Comparison of ENCODE assay signal across 1 cellular context in the genomic region with DNA sequence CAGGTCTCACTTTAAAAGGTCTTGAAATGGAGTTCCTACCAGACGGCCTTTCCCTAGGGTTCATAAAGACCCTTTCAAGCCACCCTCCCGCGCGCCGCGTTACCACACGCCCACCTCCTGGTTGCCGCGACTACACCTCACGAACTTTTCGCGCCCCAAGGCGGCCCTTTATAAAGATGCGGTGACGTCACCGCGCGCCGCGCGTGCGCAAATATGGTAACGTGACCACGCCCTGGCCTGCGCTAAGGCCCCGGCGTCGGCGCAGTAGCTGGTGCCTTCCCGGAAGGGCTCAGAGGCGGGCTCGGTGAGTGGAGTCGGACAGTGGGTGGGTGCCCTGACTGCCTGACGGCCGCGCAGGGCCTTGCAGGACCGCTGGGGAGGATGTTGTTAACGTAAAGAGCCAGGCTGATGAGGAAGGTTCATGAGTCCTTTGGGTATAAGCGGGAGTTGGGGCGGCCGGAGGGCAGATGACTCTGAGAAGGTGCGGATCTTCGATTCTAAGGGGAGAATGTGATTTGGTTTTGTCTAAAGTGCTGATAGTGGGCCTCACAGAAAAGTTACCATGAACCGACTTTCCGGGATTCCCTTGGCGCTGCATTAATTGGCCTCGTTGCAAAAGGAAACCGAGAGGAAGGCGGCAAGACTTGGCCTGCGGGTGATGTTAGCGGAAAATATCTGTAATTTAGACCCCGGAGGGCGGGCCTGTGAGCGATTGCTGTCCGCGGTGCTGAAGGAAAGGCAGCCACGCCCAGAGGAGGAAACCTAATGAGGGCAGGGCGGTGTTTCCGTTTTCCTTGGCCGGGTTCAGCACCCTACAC.
TF ChIP-seq lines count a peak whose summit lies in the region.

No MANE protein-coding gene starts in this region.

TF ChIP-seq in WTC11, 78 proteins besides CTCF, POLR2A, EP300 and RAD21 (continued from another document and continues in another):
- TF ChIP-seq, protein P1, sequence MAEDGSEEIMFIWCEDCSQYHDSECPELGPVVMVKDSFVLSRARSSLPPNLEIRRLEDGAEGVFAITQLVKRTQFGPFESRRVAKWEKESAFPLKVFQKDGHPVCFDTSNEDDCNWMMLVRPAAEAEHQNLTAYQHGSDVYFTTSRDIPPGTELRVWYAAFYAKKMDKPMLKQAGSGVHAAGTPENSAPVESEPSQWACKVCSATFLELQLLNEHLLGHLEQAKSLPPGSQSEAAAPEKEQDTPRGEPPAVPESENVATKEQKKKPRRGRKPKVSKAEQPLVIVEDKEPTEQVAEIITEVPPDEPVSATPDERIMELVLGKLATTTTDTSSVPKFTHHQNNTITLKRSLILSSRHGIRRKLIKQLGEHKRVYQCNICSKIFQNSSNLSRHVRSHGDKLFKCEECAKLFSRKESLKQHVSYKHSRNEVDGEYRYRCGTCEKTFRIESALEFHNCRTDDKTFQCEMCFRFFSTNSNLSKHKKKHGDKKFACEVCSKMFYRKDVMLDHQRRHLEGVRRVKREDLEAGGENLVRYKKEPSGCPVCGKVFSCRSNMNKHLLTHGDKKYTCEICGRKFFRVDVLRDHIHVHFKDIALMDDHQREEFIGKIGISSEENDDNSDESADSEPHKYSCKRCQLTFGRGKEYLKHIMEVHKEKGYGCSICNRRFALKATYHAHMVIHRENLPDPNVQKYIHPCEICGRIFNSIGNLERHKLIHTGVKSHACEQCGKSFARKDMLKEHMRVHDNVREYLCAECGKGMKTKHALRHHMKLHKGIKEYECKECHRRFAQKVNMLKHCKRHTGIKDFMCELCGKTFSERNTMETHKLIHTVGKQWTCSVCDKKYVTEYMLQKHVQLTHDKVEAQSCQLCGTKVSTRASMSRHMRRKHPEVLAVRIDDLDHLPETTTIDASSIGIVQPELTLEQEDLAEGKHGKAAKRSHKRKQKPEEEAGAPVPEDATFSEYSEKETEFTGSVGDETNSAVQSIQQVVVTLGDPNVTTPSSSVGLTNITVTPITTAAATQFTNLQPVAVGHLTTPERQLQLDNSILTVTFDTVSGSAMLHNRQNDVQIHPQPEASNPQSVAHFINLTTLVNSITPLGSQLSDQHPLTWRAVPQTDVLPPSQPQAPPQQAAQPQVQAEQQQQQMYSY (CRISPR knock-in tag; IDR thresholded peaks at IDR 0.05): no peak
- TF ChIP-seq GTF2I (CRISPR knock-in tag; conservative IDR thresholded peaks at IDR 0.05): no peak
- TF ChIP-seq IRF2 (CRISPR knock-in tag; IDR thresholded peaks at IDR 0.05; ENCODE audit: borderline replicate concordance, low read depth): no peak
- TF ChIP-seq HMGA2 (CRISPR knock-in tag; IDR thresholded peaks at IDR 0.05): no peak
- TF ChIP-seq NFE2L1 (CRISPR knock-in tag; IDR thresholded peaks at IDR 0.05): peak; percentile 62; the same call in 1 of the 2 replicates
- TF ChIP-seq, protein P2, sequence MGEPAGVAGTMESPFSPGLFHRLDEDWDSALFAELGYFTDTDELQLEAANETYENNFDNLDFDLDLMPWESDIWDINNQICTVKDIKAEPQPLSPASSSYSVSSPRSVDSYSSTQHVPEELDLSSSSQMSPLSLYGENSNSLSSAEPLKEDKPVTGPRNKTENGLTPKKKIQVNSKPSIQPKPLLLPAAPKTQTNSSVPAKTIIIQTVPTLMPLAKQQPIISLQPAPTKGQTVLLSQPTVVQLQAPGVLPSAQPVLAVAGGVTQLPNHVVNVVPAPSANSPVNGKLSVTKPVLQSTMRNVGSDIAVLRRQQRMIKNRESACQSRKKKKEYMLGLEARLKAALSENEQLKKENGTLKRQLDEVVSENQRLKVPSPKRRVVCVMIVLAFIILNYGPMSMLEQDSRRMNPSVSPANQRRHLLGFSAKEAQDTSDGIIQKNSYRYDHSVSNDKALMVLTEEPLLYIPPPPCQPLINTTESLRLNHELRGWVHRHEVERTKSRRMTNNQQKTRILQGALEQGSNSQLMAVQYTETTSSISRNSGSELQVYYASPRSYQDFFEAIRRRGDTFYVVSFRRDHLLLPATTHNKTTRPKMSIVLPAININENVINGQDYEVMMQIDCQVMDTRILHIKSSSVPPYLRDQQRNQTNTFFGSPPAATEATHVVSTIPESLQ (CRISPR knock-in tag; IDR thresholded peaks at IDR 0.05): no peak
- TF ChIP-seq, protein P3, sequence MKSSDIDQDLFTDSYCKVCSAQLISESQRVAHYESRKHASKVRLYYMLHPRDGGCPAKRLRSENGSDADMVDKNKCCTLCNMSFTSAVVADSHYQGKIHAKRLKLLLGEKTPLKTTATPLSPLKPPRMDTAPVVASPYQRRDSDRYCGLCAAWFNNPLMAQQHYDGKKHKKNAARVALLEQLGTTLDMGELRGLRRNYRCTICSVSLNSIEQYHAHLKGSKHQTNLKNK (CRISPR knock-in tag; IDR thresholded peaks at IDR 0.05): no peak
- TF ChIP-seq, protein P4, sequence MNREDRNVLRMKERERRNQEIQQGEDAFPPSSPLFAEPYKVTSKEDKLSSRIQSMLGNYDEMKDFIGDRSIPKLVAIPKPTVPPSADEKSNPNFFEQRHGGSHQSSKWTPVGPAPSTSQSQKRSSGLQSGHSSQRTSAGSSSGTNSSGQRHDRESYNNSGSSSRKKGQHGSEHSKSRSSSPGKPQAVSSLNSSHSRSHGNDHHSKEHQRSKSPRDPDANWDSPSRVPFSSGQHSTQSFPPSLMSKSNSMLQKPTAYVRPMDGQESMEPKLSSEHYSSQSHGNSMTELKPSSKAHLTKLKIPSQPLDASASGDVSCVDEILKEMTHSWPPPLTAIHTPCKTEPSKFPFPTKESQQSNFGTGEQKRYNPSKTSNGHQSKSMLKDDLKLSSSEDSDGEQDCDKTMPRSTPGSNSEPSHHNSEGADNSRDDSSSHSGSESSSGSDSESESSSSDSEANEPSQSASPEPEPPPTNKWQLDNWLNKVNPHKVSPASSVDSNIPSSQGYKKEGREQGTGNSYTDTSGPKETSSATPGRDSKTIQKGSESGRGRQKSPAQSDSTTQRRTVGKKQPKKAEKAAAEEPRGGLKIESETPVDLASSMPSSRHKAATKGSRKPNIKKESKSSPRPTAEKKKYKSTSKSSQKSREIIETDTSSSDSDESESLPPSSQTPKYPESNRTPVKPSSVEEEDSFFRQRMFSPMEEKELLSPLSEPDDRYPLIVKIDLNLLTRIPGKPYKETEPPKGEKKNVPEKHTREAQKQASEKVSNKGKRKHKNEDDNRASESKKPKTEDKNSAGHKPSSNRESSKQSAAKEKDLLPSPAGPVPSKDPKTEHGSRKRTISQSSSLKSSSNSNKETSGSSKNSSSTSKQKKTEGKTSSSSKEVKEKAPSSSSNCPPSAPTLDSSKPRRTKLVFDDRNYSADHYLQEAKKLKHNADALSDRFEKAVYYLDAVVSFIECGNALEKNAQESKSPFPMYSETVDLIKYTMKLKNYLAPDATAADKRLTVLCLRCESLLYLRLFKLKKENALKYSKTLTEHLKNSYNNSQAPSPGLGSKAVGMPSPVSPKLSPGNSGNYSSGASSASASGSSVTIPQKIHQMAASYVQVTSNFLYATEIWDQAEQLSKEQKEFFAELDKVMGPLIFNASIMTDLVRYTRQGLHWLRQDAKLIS (CRISPR knock-in tag; IDR thresholded peaks at IDR 0.05; ENCODE audit: borderline replicate concordance): 0 out of 2 replicates have a peak, but pooled peaks have one; percentile 29
- peak; percentile 87 for TF ChIP-seq ZNF219 (CRISPR knock-in tag; IDR thresholded peaks at IDR 0.05; ENCODE audit: borderline replicate concordance)
- TF ChIP-seq, protein P5, sequence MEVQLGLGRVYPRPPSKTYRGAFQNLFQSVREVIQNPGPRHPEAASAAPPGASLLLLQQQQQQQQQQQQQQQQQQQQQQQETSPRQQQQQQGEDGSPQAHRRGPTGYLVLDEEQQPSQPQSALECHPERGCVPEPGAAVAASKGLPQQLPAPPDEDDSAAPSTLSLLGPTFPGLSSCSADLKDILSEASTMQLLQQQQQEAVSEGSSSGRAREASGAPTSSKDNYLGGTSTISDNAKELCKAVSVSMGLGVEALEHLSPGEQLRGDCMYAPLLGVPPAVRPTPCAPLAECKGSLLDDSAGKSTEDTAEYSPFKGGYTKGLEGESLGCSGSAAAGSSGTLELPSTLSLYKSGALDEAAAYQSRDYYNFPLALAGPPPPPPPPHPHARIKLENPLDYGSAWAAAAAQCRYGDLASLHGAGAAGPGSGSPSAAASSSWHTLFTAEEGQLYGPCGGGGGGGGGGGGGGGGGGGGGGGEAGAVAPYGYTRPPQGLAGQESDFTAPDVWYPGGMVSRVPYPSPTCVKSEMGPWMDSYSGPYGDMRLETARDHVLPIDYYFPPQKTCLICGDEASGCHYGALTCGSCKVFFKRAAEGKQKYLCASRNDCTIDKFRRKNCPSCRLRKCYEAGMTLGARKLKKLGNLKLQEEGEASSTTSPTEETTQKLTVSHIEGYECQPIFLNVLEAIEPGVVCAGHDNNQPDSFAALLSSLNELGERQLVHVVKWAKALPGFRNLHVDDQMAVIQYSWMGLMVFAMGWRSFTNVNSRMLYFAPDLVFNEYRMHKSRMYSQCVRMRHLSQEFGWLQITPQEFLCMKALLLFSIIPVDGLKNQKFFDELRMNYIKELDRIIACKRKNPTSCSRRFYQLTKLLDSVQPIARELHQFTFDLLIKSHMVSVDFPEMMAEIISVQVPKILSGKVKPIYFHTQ (CRISPR knock-in tag; IDR thresholded peaks at IDR 0.05): no peak
- no peak for TF ChIP-seq EMX1 (CRISPR knock-in tag; IDR thresholded peaks at IDR 0.05)
- TF ChIP-seq, protein P6, sequence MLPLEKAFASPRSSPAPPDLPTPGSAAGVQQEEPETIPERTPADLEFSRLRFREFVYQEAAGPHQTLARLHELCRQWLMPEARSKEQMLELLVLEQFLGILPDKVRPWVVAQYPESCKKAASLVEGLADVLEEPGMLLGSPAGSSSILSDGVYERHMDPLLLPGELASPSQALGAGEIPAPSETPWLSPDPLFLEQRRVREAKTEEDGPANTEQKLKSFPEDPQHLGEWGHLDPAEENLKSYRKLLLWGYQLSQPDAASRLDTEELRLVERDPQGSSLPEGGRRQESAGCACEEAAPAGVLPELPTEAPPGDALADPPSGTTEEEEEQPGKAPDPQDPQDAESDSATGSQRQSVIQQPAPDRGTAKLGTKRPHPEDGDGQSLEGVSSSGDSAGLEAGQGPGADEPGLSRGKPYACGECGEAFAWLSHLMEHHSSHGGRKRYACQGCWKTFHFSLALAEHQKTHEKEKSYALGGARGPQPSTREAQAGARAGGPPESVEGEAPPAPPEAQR (CRISPR knock-in tag; IDR thresholded peaks at IDR 0.05): no peak
- 0 out of 2 replicates have a peak, but pooled peaks have one; percentile 16 for TF ChIP-seq NR3C1 (CRISPR knock-in tag; conservative IDR thresholded peaks at IDR 0.05; ENCODE audit: low read depth)
- no peak for TF ChIP-seq ZNF416 (CRISPR knock-in tag; IDR thresholded peaks at IDR 0.05)
- no peak for TF ChIP-seq SOX15 (CRISPR knock-in tag; IDR thresholded peaks at IDR 0.05)
- TF ChIP-seq, protein P7, sequence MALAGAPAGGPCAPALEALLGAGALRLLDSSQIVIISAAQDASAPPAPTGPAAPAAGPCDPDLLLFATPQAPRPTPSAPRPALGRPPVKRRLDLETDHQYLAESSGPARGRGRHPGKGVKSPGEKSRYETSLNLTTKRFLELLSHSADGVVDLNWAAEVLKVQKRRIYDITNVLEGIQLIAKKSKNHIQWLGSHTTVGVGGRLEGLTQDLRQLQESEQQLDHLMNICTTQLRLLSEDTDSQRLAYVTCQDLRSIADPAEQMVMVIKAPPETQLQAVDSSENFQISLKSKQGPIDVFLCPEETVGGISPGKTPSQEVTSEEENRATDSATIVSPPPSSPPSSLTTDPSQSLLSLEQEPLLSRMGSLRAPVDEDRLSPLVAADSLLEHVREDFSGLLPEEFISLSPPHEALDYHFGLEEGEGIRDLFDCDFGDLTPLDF (CRISPR knock-in tag; IDR thresholded peaks at IDR 0.05): peak; percentile 83; the same call in 1 of the 2 replicates
- TF ChIP-seq SP1 (CRISPR knock-in tag; conservative IDR thresholded peaks at IDR 0.05): peak; percentile 85
- peak; percentile 54 for TF ChIP-seq ETV6 (CRISPR knock-in tag; IDR thresholded peaks at IDR 0.05)
- no peak for TF ChIP-seq MXD4 (CRISPR knock-in tag; IDR thresholded peaks at IDR 0.05; ENCODE audit: borderline replicate concordance)
- TF ChIP-seq JUN (CRISPR knock-in tag; IDR thresholded peaks at IDR 0.05): peak; percentile 73; the same call in 1 of the 2 replicates
- TF ChIP-seq TEAD4 (CRISPR knock-in tag; IDR thresholded peaks at IDR 0.05): peak; percentile 65; the same call in 1 of the 2 replicates
- no peak for TF ChIP-seq CBFB (CRISPR knock-in tag; IDR thresholded peaks at IDR 0.05; ENCODE audit: low read depth)
- no peak for TF ChIP-seq JAZF1 (CRISPR knock-in tag; IDR thresholded peaks at IDR 0.05)
- TF ChIP-seq, protein P8, sequence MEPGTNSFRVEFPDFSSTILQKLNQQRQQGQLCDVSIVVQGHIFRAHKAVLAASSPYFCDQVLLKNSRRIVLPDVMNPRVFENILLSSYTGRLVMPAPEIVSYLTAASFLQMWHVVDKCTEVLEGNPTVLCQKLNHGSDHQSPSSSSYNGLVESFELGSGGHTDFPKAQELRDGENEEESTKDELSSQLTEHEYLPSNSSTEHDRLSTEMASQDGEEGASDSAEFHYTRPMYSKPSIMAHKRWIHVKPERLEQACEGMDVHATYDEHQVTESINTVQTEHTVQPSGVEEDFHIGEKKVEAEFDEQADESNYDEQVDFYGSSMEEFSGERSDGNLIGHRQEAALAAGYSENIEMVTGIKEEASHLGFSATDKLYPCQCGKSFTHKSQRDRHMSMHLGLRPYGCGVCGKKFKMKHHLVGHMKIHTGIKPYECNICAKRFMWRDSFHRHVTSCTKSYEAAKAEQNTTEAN (CRISPR knock-in tag; IDR thresholded peaks at IDR 0.05): peak; percentile 83
- TF ChIP-seq ZNF396 (CRISPR knock-in tag; IDR thresholded peaks at IDR 0.05; ENCODE audit: borderline replicate concordance): no peak
- TF ChIP-seq, protein P9, sequence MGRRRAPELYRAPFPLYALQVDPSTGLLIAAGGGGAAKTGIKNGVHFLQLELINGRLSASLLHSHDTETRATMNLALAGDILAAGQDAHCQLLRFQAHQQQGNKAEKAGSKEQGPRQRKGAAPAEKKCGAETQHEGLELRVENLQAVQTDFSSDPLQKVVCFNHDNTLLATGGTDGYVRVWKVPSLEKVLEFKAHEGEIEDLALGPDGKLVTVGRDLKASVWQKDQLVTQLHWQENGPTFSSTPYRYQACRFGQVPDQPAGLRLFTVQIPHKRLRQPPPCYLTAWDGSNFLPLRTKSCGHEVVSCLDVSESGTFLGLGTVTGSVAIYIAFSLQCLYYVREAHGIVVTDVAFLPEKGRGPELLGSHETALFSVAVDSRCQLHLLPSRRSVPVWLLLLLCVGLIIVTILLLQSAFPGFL (CRISPR knock-in tag; IDR thresholded peaks at IDR 0.05; ENCODE audit: borderline replicate concordance): peak; percentile 29; the same call in 1 of the 2 replicates
- TF ChIP-seq, protein P10, sequence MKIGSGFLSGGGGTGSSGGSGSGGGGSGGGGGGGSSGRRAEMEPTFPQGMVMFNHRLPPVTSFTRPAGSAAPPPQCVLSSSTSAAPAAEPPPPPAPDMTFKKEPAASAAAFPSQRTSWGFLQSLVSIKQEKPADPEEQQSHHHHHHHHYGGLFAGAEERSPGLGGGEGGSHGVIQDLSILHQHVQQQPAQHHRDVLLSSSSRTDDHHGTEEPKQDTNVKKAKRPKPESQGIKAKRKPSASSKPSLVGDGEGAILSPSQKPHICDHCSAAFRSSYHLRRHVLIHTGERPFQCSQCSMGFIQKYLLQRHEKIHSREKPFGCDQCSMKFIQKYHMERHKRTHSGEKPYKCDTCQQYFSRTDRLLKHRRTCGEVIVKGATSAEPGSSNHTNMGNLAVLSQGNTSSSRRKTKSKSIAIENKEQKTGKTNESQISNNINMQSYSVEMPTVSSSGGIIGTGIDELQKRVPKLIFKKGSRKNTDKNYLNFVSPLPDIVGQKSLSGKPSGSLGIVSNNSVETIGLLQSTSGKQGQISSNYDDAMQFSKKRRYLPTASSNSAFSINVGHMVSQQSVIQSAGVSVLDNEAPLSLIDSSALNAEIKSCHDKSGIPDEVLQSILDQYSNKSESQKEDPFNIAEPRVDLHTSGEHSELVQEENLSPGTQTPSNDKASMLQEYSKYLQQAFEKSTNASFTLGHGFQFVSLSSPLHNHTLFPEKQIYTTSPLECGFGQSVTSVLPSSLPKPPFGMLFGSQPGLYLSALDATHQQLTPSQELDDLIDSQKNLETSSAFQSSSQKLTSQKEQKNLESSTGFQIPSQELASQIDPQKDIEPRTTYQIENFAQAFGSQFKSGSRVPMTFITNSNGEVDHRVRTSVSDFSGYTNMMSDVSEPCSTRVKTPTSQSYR (CRISPR knock-in tag; IDR thresholded peaks at IDR 0.05): peak; percentile 15; the same call in 1 of the 2 replicates
- no peak for TF ChIP-seq ZNF121 (CRISPR knock-in tag; IDR thresholded peaks at IDR 0.05)
- no peak for TF ChIP-seq FOXJ3 (CRISPR knock-in tag; IDR thresholded peaks at IDR 0.05; ENCODE audit: borderline replicate concordance)
